ENCODE assay signal across 36 cellular contexts in genomic region chr1:207646891-207647290, GRCh38. TPM values are rescaled to one million over a fixed set of nuclear protein-coding genes. Genes with fewer than 3 reads are reported as not detected.
"Had no signal": no experiment of that assay in that cellular context is flagged by ENCODE, and none has a peak within 500 bp of the region (broad histone marks: within the 10 kb centered on the region; RNA-seq: fewer than 3 reads in every experiment).

No MANE protein-coding gene starts in this region.

- H3K4me3 Mint-ChIP-seq: activated B cell treated with CpG ODN at 0.5 μM for 24 hours; activated CD4-positive, alpha-beta T cell treated with anti-CD3 and anti-CD28 coated beads, Interleukin-2, amount 10 ng/mL, durations not matched to agents 24 days and 14 days; activated CD8-positive, alpha-beta memory T cell treated with anti-CD3 and anti-CD28 coated beads, Interleukin-2, amount 10 ng/mL, durations not matched to agents 7 days and 5 days; activated naive CD8-positive, alpha-beta T cell treated with anti-CD3 and anti-CD28 coated beads, Interleukin-2, amount 50 U/mL, for 24 hours; activated T-cell treated with anti-CD3 and anti-CD28 coated beads, Interleukin-2, amount 50 U/mL, for 24 hours; activated T-helper 1 cell treated with anti-CD3 and anti-CD28 coated beads, Interleukin-12 subunit alpha, Interleukin-12 subunit beta, Interleukin-2, Interleukin-4 antibody, amounts not matched to agents 30 ng/mL and 10 ng/mL and 1 ng/mL, durations not matched to agents 14 hours and 24 hours and 36 hours; T-helper 2 cell treated with Interferon-gamma antibody and Interleukin-4, amounts not matched to agents 5 μg/mL and 100 μg/mL, for 36 hours had no signal

- H3K9me3 Mint-ChIP-seq: activated B cell treated with CpG ODN at 0.5 μM for 24 hours; activated CD4-positive, alpha-beta T cell treated with anti-CD3 and anti-CD28 coated beads, Interleukin-2, amount 10 ng/mL, durations not matched to agents 24 days and 14 days; activated naive CD4-positive, alpha-beta T cell treated with anti-CD3 and anti-CD28 coated beads, Interleukin-2, amount 50 U/mL, for 72 hours; activated naive CD8-positive, alpha-beta T cell treated with anti-CD3 and anti-CD28 coated beads, Interleukin-2, amount 50 U/mL, for 24 hours; activated T-cell treated with anti-CD3 and anti-CD28 coated beads, Interleukin-2, amount 50 U/mL, for 24 hours; activated T-helper 1 cell treated with anti-CD3 and anti-CD28 coated beads, Interleukin-12 subunit alpha, Interleukin-12 subunit beta, Interleukin-2, Interleukin-4 antibody, amounts not matched to agents 30 ng/mL and 10 ng/mL and 1 ng/mL, durations not matched to agents 14 hours and 24 hours and 36 hours; T-helper 2 cell treated with Interferon-gamma antibody and Interleukin-4, amounts not matched to agents 5 μg/mL and 100 μg/mL, for 36 hours had no signal

- FAIRE-seq: bronchial epithelial cell had no signal

- H3K27ac Mint-ChIP-seq: activated B cell treated with CpG ODN at 0.5 μM for 24 hours; activated CD4-positive, alpha-beta T cell treated with anti-CD3 and anti-CD28 coated beads, Interleukin-2, amount 10 ng/mL, durations not matched to agents 24 days and 14 days; activated CD8-positive, alpha-beta memory T cell treated with anti-CD3 and anti-CD28 coated beads, Interleukin-2, amount 10 ng/mL, durations not matched to agents 7 days and 5 days; activated naive CD8-positive, alpha-beta T cell treated with anti-CD3 and anti-CD28 coated beads, Interleukin-2, amount 50 U/mL, for 24 hours; activated T-cell treated with anti-CD3 and anti-CD28 coated beads, Interleukin-2, amount 50 U/mL, for 24 hours; activated T-helper 1 cell treated with anti-CD3 and anti-CD28 coated beads, Interleukin-12 subunit alpha, Interleukin-12 subunit beta, Interleukin-2, Interleukin-4 antibody, amounts not matched to agents 30 ng/mL and 10 ng/mL and 1 ng/mL, durations not matched to agents 14 hours and 24 hours and 36 hours; T-helper 2 cell treated with Interferon-gamma antibody and Interleukin-4, amounts not matched to agents 5 μg/mL and 100 μg/mL, for 36 hours had no signal

- ATAC-seq: activated CD8-positive, alpha-beta memory T cell treated with anti-CD3 and anti-CD28 coated beads, Interleukin-2, amount 10 ng/mL, durations not matched to agents 7 days and 5 days; activated naive CD4-positive, alpha-beta T cell treated with anti-CD3 and anti-CD28 coated beads, Interleukin-2, amount 50 U/mL, for 72 hours; activated naive CD8-positive, alpha-beta T cell treated with anti-CD3 and anti-CD28 coated beads, Interleukin-2, amount 50 U/mL, for 24 hours; body of pancreas; SK-N-SH treated with all-trans-retinoic acid at 6 μM for 48 hours had no signal

- H3K27ac ChIP-seq: ascending aorta, body of pancreas, coronary artery, Peyer's patch, RWPE1, SJCRH30 had no signal

- H3K36me3 ChIP-seq: ascending aorta, Peyer's patch, SJCRH30 had no signal

- H3K27me3 ChIP-seq: ascending aorta, body of pancreas, Peyer's patch, SJCRH30 had no signal

- H3K4me1 ChIP-seq: SJCRH30 had no signal

- DNase-seq: activated B cell treated with CpG ODN at 0.5 μM for 24 hours; activated CD4-positive, alpha-beta T cell treated with anti-CD3 and anti-CD28 coated beads for 1 hour; activated CD4-positive, alpha-beta T cell treated with anti-CD3 and anti-CD28 coated beads, Interleukin-2, amount 10 ng/mL, durations not matched to agents 24 days and 14 days; activated CD4-positive, alpha-beta T cell treated with anti-CD3 and anti-CD28 coated beads, Interleukin-2, amount 50 U/mL, for 48 hours; activated CD8-positive, alpha-beta memory T cell treated with anti-CD3 and anti-CD28 coated beads, Interleukin-2, amount 10 ng/mL, durations not matched to agents 7 days and 5 days; activated effector memory CD4-positive, alpha-beta T cell treated with Interleukin-2 at 50 U/mL for 16 hours; activated naive CD4-positive, alpha-beta T cell; activated naive CD8-positive, alpha-beta T cell treated with anti-CD3 and anti-CD28 coated beads, Interleukin-2, amount 50 U/mL, for 24 hours; activated T-cell treated with anti-CD3 and anti-CD28 coated beads, Interleukin-2, amount 50 U/mL, for 24 hours; amniotic stem cell; body of pancreas; central memory CD4-positive, alpha-beta T cell; Karpas-422; MM.1S; NCI-H1105; NCI-H1436; NCI-H1930; NCI-H2107; NCI-H2171 treated with DMSO at 0.1 percent for 48 hours; NCI-H226; NCI-H524; NK-92 treated with Interleukin-12 subunit alpha and Interleukin-12 subunit beta, amount 100 ng/mL, for 24 hours; Peyer's patch; Right ventricle myocardium superior; SJCRH30; SW 1271 had no signal

- H3K27me3 Mint-ChIP-seq: activated B cell treated with CpG ODN at 0.5 μM for 24 hours had no signal

- H3K4me3 ChIP-seq: ascending aorta, body of pancreas, coronary artery, Peyer's patch, SJCRH30 had no signal

- H3K36me3 Mint-ChIP-seq: activated CD8-positive, alpha-beta memory T cell treated with anti-CD3 and anti-CD28 coated beads, Interleukin-2, amount 10 ng/mL, durations not matched to agents 7 days and 5 days; activated naive CD4-positive, alpha-beta T cell treated with anti-CD3 and anti-CD28 coated beads, Interleukin-2, amount 50 U/mL, for 72 hours had no signal

- H3K9me3 ChIP-seq: ascending aorta, body of pancreas, Peyer's patch, SJCRH30 had no signal

RNA-seq across cellular contexts. Expression of gene CR1L, which starts 2.0 kb away (rescaled TPM):
- total RNA-seq: activated CD4-positive, alpha-beta T cell treated with anti-CD3 and anti-CD28 coated beads, Interleukin-2, amount 10 ng/mL, durations not matched to agents 24 days and 14 days; activated CD8-positive, alpha-beta memory T cell treated with anti-CD3 and anti-CD28 coated beads, Interleukin-2, amount 10 ng/mL, durations not matched to agents 7 days and 5 days; activated T-helper 1 cell treated with anti-CD3 and anti-CD28 coated beads, Interleukin-12 subunit alpha, Interleukin-12 subunit beta, Interleukin-2, Interleukin-4 antibody, amounts not matched to agents 30 ng/mL and 10 ng/mL and 1 ng/mL, durations not matched to agents 14 hours and 24 hours and 36 hours; ascending aorta; body of pancreas; bronchial epithelial cell; chondrocyte; Peyer's patch; Right ventricle myocardium superior; SJCRH30; T-helper 1 cell treated with Interleukin-12 subunit alpha and Interleukin-12 subunit beta and Interleukin-4 antibody, amounts not matched to agents 30 ng/mL and 1 ng/mL, for 36 hours had no signal
